In the genomic region with DNA sequence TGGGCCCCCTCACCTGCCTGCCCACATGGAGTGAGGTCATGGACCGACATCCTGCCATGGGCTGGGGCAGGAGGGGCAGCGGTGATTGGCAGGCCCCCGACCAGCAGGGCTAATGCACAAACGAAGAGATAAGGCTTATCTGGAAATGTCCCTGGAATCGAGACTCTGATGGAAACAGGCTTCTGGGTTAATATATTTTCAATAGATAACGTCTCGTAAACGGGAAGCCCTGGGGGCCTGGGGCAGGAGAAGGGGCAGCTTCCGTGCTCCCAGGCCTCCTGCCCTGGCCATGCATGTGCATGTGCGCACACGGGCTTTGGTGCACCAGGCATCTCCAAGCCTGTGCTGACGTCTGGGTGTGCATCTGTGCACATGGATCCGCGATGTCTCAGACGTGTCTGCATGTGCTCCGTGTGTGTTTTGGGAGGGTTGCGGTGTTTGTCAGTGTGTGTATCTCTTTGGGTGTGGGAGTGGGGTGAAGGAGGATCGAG, we compare ENCODE assay signal across 2 cellular contexts.
TF ChIP-seq lines count a peak whose summit lies in the region.

No MANE protein-coding gene starts in this region.

TF ChIP-seq in SK-N-SH, 30 proteins besides CTCF, POLR2A, EP300 and RAD21:
- TF ChIP-seq, protein P1, sequence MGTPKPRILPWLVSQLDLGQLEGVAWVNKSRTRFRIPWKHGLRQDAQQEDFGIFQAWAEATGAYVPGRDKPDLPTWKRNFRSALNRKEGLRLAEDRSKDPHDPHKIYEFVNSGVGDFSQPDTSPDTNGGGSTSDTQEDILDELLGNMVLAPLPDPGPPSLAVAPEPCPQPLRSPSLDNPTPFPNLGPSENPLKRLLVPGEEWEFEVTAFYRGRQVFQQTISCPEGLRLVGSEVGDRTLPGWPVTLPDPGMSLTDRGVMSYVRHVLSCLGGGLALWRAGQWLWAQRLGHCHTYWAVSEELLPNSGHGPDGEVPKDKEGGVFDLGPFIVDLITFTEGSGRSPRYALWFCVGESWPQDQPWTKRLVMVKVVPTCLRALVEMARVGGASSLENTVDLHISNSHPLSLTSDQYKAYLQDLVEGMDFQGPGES (IDR thresholded peaks at IDR 0.05; ENCODE audit: low read depth, low read length), result no peak
- TF ChIP-seq FOXJ3 (CRISPR knock-in tag; IDR thresholded peaks at IDR 0.05), result peak; percentile 99
- TF ChIP-seq, protein P2, sequence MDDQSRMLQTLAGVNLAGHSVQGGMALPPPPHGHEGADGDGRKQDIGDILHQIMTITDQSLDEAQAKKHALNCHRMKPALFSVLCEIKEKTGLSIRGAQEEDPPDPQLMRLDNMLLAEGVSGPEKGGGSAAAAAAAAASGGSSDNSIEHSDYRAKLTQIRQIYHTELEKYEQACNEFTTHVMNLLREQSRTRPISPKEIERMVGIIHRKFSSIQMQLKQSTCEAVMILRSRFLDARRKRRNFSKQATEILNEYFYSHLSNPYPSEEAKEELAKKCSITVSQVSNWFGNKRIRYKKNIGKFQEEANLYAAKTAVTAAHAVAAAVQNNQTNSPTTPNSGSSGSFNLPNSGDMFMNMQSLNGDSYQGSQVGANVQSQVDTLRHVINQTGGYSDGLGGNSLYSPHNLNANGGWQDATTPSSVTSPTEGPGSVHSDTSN (IDR thresholded peaks at IDR 0.05), result peak; percentile 51
- TF ChIP-seq, protein P3, sequence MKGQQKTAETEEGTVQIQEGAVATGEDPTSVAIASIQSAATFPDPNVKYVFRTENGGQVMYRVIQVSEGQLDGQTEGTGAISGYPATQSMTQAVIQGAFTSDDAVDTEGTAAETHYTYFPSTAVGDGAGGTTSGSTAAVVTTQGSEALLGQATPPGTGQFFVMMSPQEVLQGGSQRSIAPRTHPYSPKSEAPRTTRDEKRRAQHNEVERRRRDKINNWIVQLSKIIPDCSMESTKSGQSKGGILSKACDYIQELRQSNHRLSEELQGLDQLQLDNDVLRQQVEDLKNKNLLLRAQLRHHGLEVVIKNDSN (IDR thresholded peaks at IDR 0.05; ENCODE audit: borderline replicate concordance, low read depth), result no peak
- no peak for TF ChIP-seq YY1 (IDR thresholded peaks at IDR 0.05; ENCODE audit: low read depth)
- peak; percentile 91 for TF ChIP-seq CHD2 (IDR thresholded peaks at IDR 0.05; ENCODE audit: low read length, partially characterized antibody)
- TF ChIP-seq MXI1 (IDR thresholded peaks at IDR 0.05; ENCODE audit: low read depth, low read length), result peak; percentile 94
- TF ChIP-seq, protein P4, sequence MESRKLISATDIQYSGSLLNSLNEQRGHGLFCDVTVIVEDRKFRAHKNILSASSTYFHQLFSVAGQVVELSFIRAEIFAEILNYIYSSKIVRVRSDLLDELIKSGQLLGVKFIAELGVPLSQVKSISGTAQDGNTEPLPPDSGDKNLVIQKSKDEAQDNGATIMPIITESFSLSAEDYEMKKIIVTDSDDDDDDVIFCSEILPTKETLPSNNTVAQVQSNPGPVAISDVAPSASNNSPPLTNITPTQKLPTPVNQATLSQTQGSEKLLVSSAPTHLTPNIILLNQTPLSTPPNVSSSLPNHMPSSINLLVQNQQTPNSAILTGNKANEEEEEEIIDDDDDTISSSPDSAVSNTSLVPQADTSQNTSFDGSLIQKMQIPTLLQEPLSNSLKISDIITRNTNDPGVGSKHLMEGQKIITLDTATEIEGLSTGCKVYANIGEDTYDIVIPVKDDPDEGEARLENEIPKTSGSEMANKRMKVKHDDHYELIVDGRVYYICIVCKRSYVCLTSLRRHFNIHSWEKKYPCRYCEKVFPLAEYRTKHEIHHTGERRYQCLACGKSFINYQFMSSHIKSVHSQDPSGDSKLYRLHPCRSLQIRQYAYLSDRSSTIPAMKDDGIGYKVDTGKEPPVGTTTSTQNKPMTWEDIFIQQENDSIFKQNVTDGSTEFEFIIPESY (IDR thresholded peaks at IDR 0.05; ENCODE audit: borderline replicate concordance, low read depth), result no peak
- TF ChIP-seq, protein P5, sequence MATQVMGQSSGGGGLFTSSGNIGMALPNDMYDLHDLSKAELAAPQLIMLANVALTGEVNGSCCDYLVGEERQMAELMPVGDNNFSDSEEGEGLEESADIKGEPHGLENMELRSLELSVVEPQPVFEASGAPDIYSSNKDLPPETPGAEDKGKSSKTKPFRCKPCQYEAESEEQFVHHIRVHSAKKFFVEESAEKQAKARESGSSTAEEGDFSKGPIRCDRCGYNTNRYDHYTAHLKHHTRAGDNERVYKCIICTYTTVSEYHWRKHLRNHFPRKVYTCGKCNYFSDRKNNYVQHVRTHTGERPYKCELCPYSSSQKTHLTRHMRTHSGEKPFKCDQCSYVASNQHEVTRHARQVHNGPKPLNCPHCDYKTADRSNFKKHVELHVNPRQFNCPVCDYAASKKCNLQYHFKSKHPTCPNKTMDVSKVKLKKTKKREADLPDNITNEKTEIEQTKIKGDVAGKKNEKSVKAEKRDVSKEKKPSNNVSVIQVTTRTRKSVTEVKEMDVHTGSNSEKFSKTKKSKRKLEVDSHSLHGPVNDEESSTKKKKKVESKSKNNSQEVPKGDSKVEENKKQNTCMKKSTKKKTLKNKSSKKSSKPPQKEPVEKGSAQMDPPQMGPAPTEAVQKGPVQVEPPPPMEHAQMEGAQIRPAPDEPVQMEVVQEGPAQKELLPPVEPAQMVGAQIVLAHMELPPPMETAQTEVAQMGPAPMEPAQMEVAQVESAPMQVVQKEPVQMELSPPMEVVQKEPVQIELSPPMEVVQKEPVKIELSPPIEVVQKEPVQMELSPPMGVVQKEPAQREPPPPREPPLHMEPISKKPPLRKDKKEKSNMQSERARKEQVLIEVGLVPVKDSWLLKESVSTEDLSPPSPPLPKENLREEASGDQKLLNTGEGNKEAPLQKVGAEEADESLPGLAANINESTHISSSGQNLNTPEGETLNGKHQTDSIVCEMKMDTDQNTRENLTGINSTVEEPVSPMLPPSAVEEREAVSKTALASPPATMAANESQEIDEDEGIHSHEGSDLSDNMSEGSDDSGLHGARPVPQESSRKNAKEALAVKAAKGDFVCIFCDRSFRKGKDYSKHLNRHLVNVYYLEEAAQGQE (IDR thresholded peaks at IDR 0.05; ENCODE audit: low read depth, low read length), result no peak
- no peak for TF ChIP-seq TAF1 (IDR thresholded peaks at IDR 0.05; ENCODE audit: borderline replicate concordance, low read depth, low read length)
- no peak for TF ChIP-seq MEF2A (IDR thresholded peaks at IDR 0.05; ENCODE audit: borderline replicate concordance, low read depth)
- TF ChIP-seq RCOR1 (IDR thresholded peaks at IDR 0.05; ENCODE audit: low read length), result peak; percentile 98
- peak; percentile 65; the same call in 1 of the 2 replicates for TF ChIP-seq TEAD4 (IDR thresholded peaks at IDR 0.05; ENCODE audit: borderline replicate concordance, insufficient read depth)
- no peak; the same call in 1 of the 2 replicates for TF ChIP-seq RFX5 (IDR thresholded peaks at IDR 0.05; ENCODE audit: low read length)
- peak; percentile 100 for TF ChIP-seq GATA2 (CRISPR knock-in tag; IDR thresholded peaks at IDR 0.05)
- no peak for TF ChIP-seq GABPA (IDR thresholded peaks at IDR 0.05; ENCODE audit: low read depth)
- TF ChIP-seq SMC3 (IDR thresholded peaks at IDR 0.05; ENCODE audit: low read depth, low read length), result peak; percentile 28; the same call in 1 of the 2 replicates
- peak; percentile 86 for TF ChIP-seq TCF12 (IDR thresholded peaks at IDR 0.05)
- TF ChIP-seq FOSL2 (IDR thresholded peaks at IDR 0.05; ENCODE audit: borderline replicate concordance, low read depth), result no peak
- TF ChIP-seq FOXM1 (IDR thresholded peaks at IDR 0.05; ENCODE audit: low read depth), result no peak
- peak; percentile 46; the same call in 1 of the 2 replicates for TF ChIP-seq POLR2AphosphoS5 (IDR thresholded peaks at IDR 0.05; ENCODE audit: low read depth, low read length)

TF ChIP-seq in H1, 55 proteins besides CTCF, POLR2A, EP300 and RAD21:
- TF ChIP-seq POLR2AphosphoS5 (IDR thresholded peaks at IDR 0.05; ENCODE audit: low read depth, low read length) (no peak), MAFK (IDR thresholded peaks at IDR 0.05; ENCODE audit: low read depth, low read length) (no peak)
TF ChIP-seq in H1: peak in this region for 0.
